In genomic region chr16:11370932-11371279, GRCh38 we compare ENCODE assay signal across 1 cellular context.
TF ChIP-seq lines count a peak whose summit lies in the region.
"Not testable (repeated sequence)": the region's sequence is repeated elsewhere in the genome, so short reads cannot be mapped to it uniquely, and the experiment has no call there.

No MANE protein-coding gene starts in this region.

TF ChIP-seq in HepG2, 621 proteins besides CTCF, POLR2A, EP300 and RAD21:
- 0 out of 2 replicates have a peak, but pooled peaks have one; percentile 20 for TF ChIP-seq ZNF558 (CRISPR knock-in tag; IDR thresholded peaks at IDR 0.05; ENCODE audit: borderline replicate concordance)
- 0 out of 2 replicates have a peak, but pooled peaks have one; percentile 3 for TF ChIP-seq DNMT1 (CRISPR knock-in tag; IDR thresholded peaks at IDR 0.05)
- peak; percentile 8; the same call in 1 of the 2 replicates for TF ChIP-seq TAF1 (CRISPR knock-in tag; IDR thresholded peaks at IDR 0.05)
- 0 out of 2 replicates have a peak, but pooled peaks have one; percentile 15 for TF ChIP-seq KLF6 (CRISPR knock-in tag; IDR thresholded peaks at IDR 0.05)
- 0 out of 2 replicates have a peak, but pooled peaks have one; percentile 47 for TF ChIP-seq SMYD3 (CRISPR knock-in tag; IDR thresholded peaks at IDR 0.05)
- TF ChIP-seq ZNF292 (CRISPR knock-in tag; IDR thresholded peaks at IDR 0.05; ENCODE audit: borderline replicate concordance, low read depth): peak; percentile 8; the same call in 1 of the 2 replicates
- 0 out of 2 replicates have a peak, but pooled peaks have one; percentile 6 for TF ChIP-seq ARID3A (IDR thresholded peaks at IDR 0.05; ENCODE audit: low read depth, low read length)
- TF ChIP-seq ELF3 (CRISPR knock-in tag; IDR thresholded peaks at IDR 0.05): 0 out of 2 replicates have a peak, but pooled peaks have one; percentile 6
- TF ChIP-seq ZBTB4 (CRISPR knock-in tag; IDR thresholded peaks at IDR 0.05; ENCODE audit: borderline replicate concordance): 0 out of 2 replicates have a peak, but pooled peaks have one; percentile 4
- TF ChIP-seq KDM2A (CRISPR knock-in tag; IDR thresholded peaks at IDR 0.05; ENCODE audit: borderline replicate concordance, low read depth): peak; percentile 5; the same call in 1 of the 2 replicates
- TF ChIP-seq YY1 (IDR thresholded peaks at IDR 0.05; ENCODE audit: insufficient read depth, insufficient replicate concordance, low read depth, low read length): peak; percentile 8
- TF ChIP-seq ZSCAN5A (CRISPR knock-in tag; IDR thresholded peaks at IDR 0.05; ENCODE audit: borderline replicate concordance): 0 out of 2 replicates have a peak, but pooled peaks have one; percentile 53
- 0 out of 2 replicates have a peak, but pooled peaks have one; percentile 46 for TF ChIP-seq ZNF224 (CRISPR knock-in tag; IDR thresholded peaks at IDR 0.05)
- TF ChIP-seq PHF8 (CRISPR knock-in tag; IDR thresholded peaks at IDR 0.05): 0 out of 2 replicates have a peak, but pooled peaks have one; percentile 6
- not testable (repeated sequence) for TF ChIP-seq USF2 (IDR thresholded peaks at IDR 0.05; ENCODE audit: low read depth, low read length)
- TF ChIP-seq USF2 (CRISPR knock-in tag; IDR thresholded peaks at IDR 0.05; ENCODE audit: borderline replicate concordance): peak; percentile 39; the same call in 1 of the 2 replicates
- 0 out of 2 replicates have a peak, but pooled peaks have one; percentile 15 for TF ChIP-seq NCOR1 (IDR thresholded peaks at IDR 0.05; ENCODE audit: borderline replicate concordance, low read length)
- peak; percentile 45; the same call in 1 of the 2 replicates for TF ChIP-seq MAX (IDR thresholded peaks at IDR 0.05)
- TF ChIP-seq GABPB1 (CRISPR knock-in tag; IDR thresholded peaks at IDR 0.05): 0 out of 2 replicates have a peak, but pooled peaks have one; percentile 5
- TF ChIP-seq ZGPAT (CRISPR knock-in tag; IDR thresholded peaks at IDR 0.05): 0 out of 2 replicates have a peak, but pooled peaks have one; percentile 0
- TF ChIP-seq SNAPC2 (CRISPR knock-in tag; IDR thresholded peaks at IDR 0.05): 0 out of 2 replicates have a peak, but pooled peaks have one; percentile 14
- 0 out of 2 replicates have a peak, but pooled peaks have one; percentile 2 for TF ChIP-seq BRF2 (CRISPR knock-in tag; IDR thresholded peaks at IDR 0.05)
- TF ChIP-seq ZNF280B (CRISPR knock-in tag; IDR thresholded peaks at IDR 0.05; ENCODE audit: borderline replicate concordance): peak; percentile 29; the same call in 1 of the 2 replicates
- 0 out of 2 replicates have a peak, but pooled peaks have one; percentile 5 for TF ChIP-seq SP4 (CRISPR knock-in tag; IDR thresholded peaks at IDR 0.05)
- 0 out of 2 replicates have a peak, but pooled peaks have one; percentile 20 for TF ChIP-seq ZBTB34 (CRISPR knock-in tag; IDR thresholded peaks at IDR 0.05)
- 0 out of 2 replicates have a peak, but pooled peaks have one; percentile 17 for TF ChIP-seq PHF20 (CRISPR knock-in tag; IDR thresholded peaks at IDR 0.05)
